ENCODE assay signal across 26 cellular contexts in genomic region chr7:45643630-45644029, GRCh38.
A peak's percentile ranks its signal among the peaks of the same experiment; 100 is the strongest.
DNase-seq lines count a peak whose midpoint lies in the region; ATAC-seq and TF ChIP-seq lines count a peak whose summit lies in the region.
"Had no signal": no experiment of that assay in that cellular context is flagged by ENCODE, and none has a peak within 500 bp of the region (broad histone marks: within the 10 kb centered on the region; RNA-seq: fewer than 3 reads in every experiment).

No MANE protein-coding gene starts in this region.

- H3K9me3 ChIP-seq in breast epithelium, result no peaks in the 10 kb centered on the region
- no peaks in the 10 kb centered on the region for H3K9me3 ChIP-seq in esophagus squamous epithelium
- H3K9me3 ChIP-seq: adrenal gland, thoracic aorta had no signal

- no peaks in the 10 kb centered on the region for H3K27me3 ChIP-seq in GM06990 (replicated peaks; ENCODE audit: control insufficient read depth, insufficient read depth, low read length)
- H3K27me3 ChIP-seq in breast epithelium, result no peaks in the 10 kb centered on the region
- no peaks in the 10 kb centered on the region for H3K27me3 ChIP-seq in esophagus squamous epithelium
- H3K27me3 ChIP-seq: adrenal gland, foreskin keratinocyte had no signal

- H3K27ac Mint-ChIP-seq in IgD-negative memory B cell, result no peak overlapping the region
- H3K27ac Mint-ChIP-seq: activated CD4-positive, alpha-beta T cell treated with anti-CD3 and anti-CD28 coated beads for 36 hours; CD4-positive, CD25-positive, alpha-beta regulatory T cell; dendritic cell treated with granulocyte-macrophage colony-stimulating factor and Interleukin-4, amounts not matched to agents 40 ng/mL and 50 ng/mL, for 4 days; naive B cell had no signal

- 71 to 81% methylated on average over 4 to 7 of the region's 7 CpGs for WGBS in esophagus squamous epithelium, 2 donors

- DNase-seq in GM06990 (ENCODE audit: extremely low read depth, insufficient read length) (no peak), breast epithelium (ENCODE audit: low spot score in 2 of 2) (no peak), esophagus squamous epithelium (lab: John Stamatoyannopoulos, UW) (no peak), SK-N-DZ (ENCODE audit: low spot score) (no peak)
- DNase-seq in stimulated activated naive CD8-positive, alpha-beta T cell treated with anti-CD3 and anti-CD28 coated beads, Interleukin-15, Interleukin-2, amounts not matched to agents 100 U/mL and 50 U/mL, for 24 hours, result no peak
- DNase-seq: ACHN; activated CD4-positive, alpha-beta T cell treated with anti-CD3 and anti-CD28 coated beads for 36 hours; activated CD8-positive, alpha-beta memory T cell treated with anti-CD3 and anti-CD28 coated beads, Interleukin-2, amount 50 U/mL, for 4 hours; activated gamma-delta T cell; CD4-positive, CD25-positive, alpha-beta regulatory T cell; DMS153; foreskin keratinocyte; GF-D8; GOT3; hippocampal formation; mammary epithelial cell; naive B cell; NCI-H1048; NCI-H2029 had no signal

- peak; percentile 72 for ATAC-seq in GM18870 (IDR thresholded peaks at IDR 0.05; ENCODE audit: unreplicated experiment)
- peak; percentile 67 for ATAC-seq in GM21723 (IDR thresholded peaks at IDR 0.05; ENCODE audit: unreplicated experiment)
- no peak for ATAC-seq in stimulated activated naive CD8-positive, alpha-beta T cell treated with anti-CD3 and anti-CD28 coated beads, Interleukin-15, Interleukin-2, amounts not matched to agents 100 U/mL and 50 U/mL, for 24 hours
- ATAC-seq: activated CD4-positive, alpha-beta T cell treated with anti-CD3 and anti-CD28 coated beads for 36 hours; foreskin keratinocyte had no signal

- no peaks in the 10 kb centered on the region for H3K4me1 ChIP-seq in breast epithelium
- H3K4me1 ChIP-seq in esophagus squamous epithelium, result no peaks in the 10 kb centered on the region
- H3K4me1 ChIP-seq: foreskin keratinocyte had no signal

- peak overlapping the region; percentile 0 for H3K4me3 ChIP-seq in GM06990 (replicated peaks; ENCODE audit: low read depth, low read length)
- no peak overlapping the region for H3K4me3 ChIP-seq in breast epithelium
- no peak overlapping the region for H3K4me3 ChIP-seq in esophagus squamous epithelium
- H3K4me3 ChIP-seq: adrenal gland, thoracic aorta had no signal

- H3K27me3 Mint-ChIP-seq in IgD-negative memory B cell, result peaks cover 5% of the 10 kb centered on the region
- H3K27me3 Mint-ChIP-seq: CD4-positive, CD25-positive, alpha-beta regulatory T cell; dendritic cell treated with granulocyte-macrophage colony-stimulating factor and Interleukin-4, amounts not matched to agents 40 ng/mL and 50 ng/mL, for 4 days had no signal

- TF ChIP-seq POLR2A in breast epithelium (IDR thresholded peaks at IDR 0.05) (no peak), esophagus squamous epithelium (IDR thresholded peaks at IDR 0.05) (no peak)

- H3K9me3 Mint-ChIP-seq in IgD-negative memory B cell, result no peaks in the 10 kb centered on the region
- H3K9me3 Mint-ChIP-seq: CD4-positive, CD25-positive, alpha-beta regulatory T cell; dendritic cell treated with granulocyte-macrophage colony-stimulating factor and Interleukin-4, amounts not matched to agents 40 ng/mL and 50 ng/mL, for 4 days; naive B cell had no signal

- H3K36me3 ChIP-seq in GM06990 (ENCODE audit: control insufficient read depth, insufficient read depth, low read length) (no peaks in the 10 kb centered on the region; the same call in 1 of the 2 replicates), breast epithelium (no peaks in the 10 kb centered on the region), esophagus squamous epithelium (no peaks in the 10 kb centered on the region)
- H3K36me3 ChIP-seq: adrenal gland, thoracic aorta had no signal

- TF ChIP-seq CTCF in GM06990 (IDR thresholded peaks at IDR 0.05; ENCODE audit: insufficient read depth, low read length, poor library complexity, severe bottlenecking) (no peak), breast epithelium (IDR thresholded peaks at IDR 0.05) (no peak), esophagus squamous epithelium (IDR thresholded peaks at IDR 0.05) (no peak)

- no peaks in the 10 kb centered on the region for H3K36me3 Mint-ChIP-seq in IgD-negative memory B cell
- H3K36me3 Mint-ChIP-seq: CD4-positive, CD25-positive, alpha-beta regulatory T cell; naive B cell had no signal

- H3K27ac ChIP-seq in breast epithelium (no peak overlapping the region), esophagus squamous epithelium (no peak overlapping the region)
- H3K27ac ChIP-seq: adrenal gland, foreskin keratinocyte, KMS-11, thoracic aorta had no signal

- intact Hi-C loops in breast epithelium (cut with DNase I; ENCODE audit: low total_unique reads) (loop anchor here (10.0 kb wide), 1 partner anchor 1079 kb away; no protein-coding TSS in a partner anchor), esophagus squamous epithelium (cut with DNase I) (no loop called here)

- H3K4me1 Mint-ChIP-seq in IgD-negative memory B cell, result peaks cover 4 to 13% (median 8%) of the 10 kb centered on the region in 3 donors
- H3K4me1 Mint-ChIP-seq: activated CD4-positive, alpha-beta T cell treated with anti-CD3 and anti-CD28 coated beads for 36 hours; CD4-positive, CD25-positive, alpha-beta regulatory T cell; naive B cell had no signal

- H3K4me3 Mint-ChIP-seq in IgD-negative memory B cell, result peak overlapping the region; percentile 12 to 88 (median 60)
- H3K4me3 Mint-ChIP-seq: activated CD4-positive, alpha-beta T cell treated with anti-CD3 and anti-CD28 coated beads for 36 hours; CD4-positive, CD25-positive, alpha-beta regulatory T cell; dendritic cell treated with granulocyte-macrophage colony-stimulating factor and Interleukin-4, amounts not matched to agents 40 ng/mL and 50 ng/mL, for 4 days; naive B cell had no signal
